In the genomic region with DNA sequence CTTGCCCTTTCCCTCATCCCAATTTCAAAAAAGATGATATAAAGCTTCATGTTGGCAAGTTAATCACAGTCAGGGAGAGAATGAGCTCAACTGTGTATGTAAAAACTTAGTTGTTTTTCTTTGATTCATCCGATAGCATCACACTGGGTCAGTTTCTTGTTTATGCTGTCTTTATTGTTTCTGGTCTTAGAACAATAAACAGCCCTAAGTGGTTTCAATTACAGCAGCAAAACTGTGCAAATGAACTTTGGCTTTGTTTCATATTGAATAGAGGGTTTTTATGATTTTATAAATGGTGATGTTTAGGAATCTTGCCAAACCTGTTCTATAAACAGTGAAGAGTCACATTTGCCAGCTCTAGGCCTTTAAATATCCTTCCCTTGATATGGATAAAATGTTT, we compare ENCODE assay signal across 24 cellular contexts.
DNase-seq lines count a peak whose midpoint lies in the region; ATAC-seq and TF ChIP-seq lines count a peak whose summit lies in the region.
"Had no signal": no experiment of that assay in that cellular context is flagged by ENCODE, and none has a peak within 500 bp of the region (broad histone marks: within the 10 kb centered on the region; RNA-seq: fewer than 3 reads in every experiment).

No MANE protein-coding gene starts in this region.

- peaks cover 44% of the 10 kb centered on the region for H3K4me1 Mint-ChIP-seq in mesothelial cell of epicardium
- H3K4me1 Mint-ChIP-seq: activated naive CD8-positive, alpha-beta T cell treated with anti-CD3 and anti-CD28 coated beads, Interleukin-2, amount 10 ng/mL, durations not matched to agents 7 days and 5 days; immature natural killer cell; naive B cell had no signal

- peak; percentile 79 for DNase-seq in NCI-H1105 treated with DMSO at 0.1 percent for 48 hours (lab: John Stamatoyannopoulos, UW)
- DNase-seq in dermis microvascular lymphatic vessel endothelial cell (ENCODE audit: low read depth in 2 of 2) = peak; percentile 9 to 21
- DNase-seq in mesothelial cell of epicardium (ENCODE audit: low spot score in 2 of 2, unreplicated experiment in 2 of 2) = no peak
- no peak for DNase-seq in AG20443 (ENCODE audit: low spot score)
- no peak for DNase-seq in omental fat pad (ENCODE audit: low spot score)
- no peak for DNase-seq in stimulated activated CD4-positive, alpha-beta T cell treated with anti-CD3 and anti-CD28 coated beads, Interleukin-15, amount 100 ng/mL, for 24 hours
- DNase-seq: activated CD4-positive, alpha-beta T cell treated with anti-CD3 and anti-CD28 coated beads for 1 hour; activated naive CD8-positive, alpha-beta T cell treated with anti-CD3 and anti-CD28 coated beads, Interleukin-2, amount 10 ng/mL, durations not matched to agents 7 days and 5 days; esophagus squamous epithelium; GF-D8; heart left ventricle; immature natural killer cell; MM.1S; naive B cell; NCI-H1694 treated with DMSO at 0.1 percent for 48 hours; posterior cingulate gyrus; stimulated activated CD4-positive, alpha-beta T cell treated with anti-CD3 and anti-CD28 coated beads, Interleukin-2, amount 100 ng/mL, for 24 hours; upper lobe of right lung had no signal

- peak overlapping the region; percentile 84 for H3K27ac Mint-ChIP-seq in mesothelial cell of epicardium
- H3K27ac Mint-ChIP-seq: activated naive CD8-positive, alpha-beta T cell treated with anti-CD3 and anti-CD28 coated beads, Interleukin-2, amount 10 ng/mL, durations not matched to agents 7 days and 5 days; immature natural killer cell; naive B cell; stimulated activated naive CD8-positive, alpha-beta T cell treated with anti-CD3 and anti-CD28 coated beads, Interleukin-15, Interleukin-2, amounts not matched to agents 100 ng/mL and 50 ng/mL, for 24 hours had no signal

- no peak overlapping the region for H3K4me3 Mint-ChIP-seq in mesothelial cell of epicardium
- H3K4me3 Mint-ChIP-seq: activated naive CD8-positive, alpha-beta T cell treated with anti-CD3 and anti-CD28 coated beads, Interleukin-2, amount 10 ng/mL, durations not matched to agents 7 days and 5 days; immature natural killer cell; naive B cell; stimulated activated naive CD8-positive, alpha-beta T cell treated with anti-CD3 and anti-CD28 coated beads, Interleukin-15, Interleukin-2, amounts not matched to agents 100 ng/mL and 50 ng/mL, for 24 hours had no signal

- H3K27ac ChIP-seq in 22Rv1 = peak overlapping the region; percentile 65
- H3K27ac ChIP-seq: A549, BLaER1, heart left ventricle, upper lobe of right lung had no signal

- ATAC-seq in omental fat pad (ENCODE audit: low FRiP score) (no peak), HG02588 (IDR thresholded peaks at IDR 0.05; ENCODE audit: unreplicated experiment) (no peak)
- ATAC-seq: A549, GM12878, heart left ventricle, upper lobe of right lung had no signal

- no peaks in the 10 kb centered on the region for H3K9me3 Mint-ChIP-seq in mesothelial cell of epicardium

- TF ChIP-seq CTCF in 22Rv1 (IDR thresholded peaks at IDR 0.05) = no peak
- TF ChIP-seq CTCF in mesothelial cell of epicardium (IDR thresholded peaks at IDR 0.05; ENCODE audit: unreplicated experiment) = no peak
- no peak for TF ChIP-seq CTCF in omental fat pad (IDR thresholded peaks at IDR 0.05)

- H3K36me3 Mint-ChIP-seq in mesothelial cell of epicardium = no peaks in the 10 kb centered on the region
- H3K36me3 Mint-ChIP-seq: activated naive CD8-positive, alpha-beta T cell treated with anti-CD3 and anti-CD28 coated beads, Interleukin-2, amount 10 ng/mL, durations not matched to agents 7 days and 5 days; immature natural killer cell; naive B cell had no signal

- H3K27me3 Mint-ChIP-seq in mesothelial cell of epicardium (ENCODE audit: low read depth) = no peaks in the 10 kb centered on the region
- H3K27me3 Mint-ChIP-seq: naive B cell; stimulated activated naive CD8-positive, alpha-beta T cell treated with anti-CD3 and anti-CD28 coated beads, Interleukin-15, Interleukin-2, amounts not matched to agents 100 ng/mL and 50 ng/mL, for 24 hours had no signal

Comparison
In these comparisons a context has a peak if more than half of its experiments do, and no peak if none do; other contexts are left out.
1. DNase-seq: peak in NCI-H1105 treated with DMSO at 0.1 percent for 48 hours (single experiment) and dermis microvascular lymphatic vessel endothelial cell (2 of 2); none in mesothelial cell of epicardium (0 of 2), AG20443 (single experiment), omental fat pad (single experiment) and stimulated activated CD4-positive, alpha-beta T cell treated with anti-CD3 and anti-CD28 coated beads, Interleukin-15, amount 100 ng/mL, for 24 hours (single experiment).